Comparison of ENCODE assay signal across 1 cellular context in the genomic region with DNA sequence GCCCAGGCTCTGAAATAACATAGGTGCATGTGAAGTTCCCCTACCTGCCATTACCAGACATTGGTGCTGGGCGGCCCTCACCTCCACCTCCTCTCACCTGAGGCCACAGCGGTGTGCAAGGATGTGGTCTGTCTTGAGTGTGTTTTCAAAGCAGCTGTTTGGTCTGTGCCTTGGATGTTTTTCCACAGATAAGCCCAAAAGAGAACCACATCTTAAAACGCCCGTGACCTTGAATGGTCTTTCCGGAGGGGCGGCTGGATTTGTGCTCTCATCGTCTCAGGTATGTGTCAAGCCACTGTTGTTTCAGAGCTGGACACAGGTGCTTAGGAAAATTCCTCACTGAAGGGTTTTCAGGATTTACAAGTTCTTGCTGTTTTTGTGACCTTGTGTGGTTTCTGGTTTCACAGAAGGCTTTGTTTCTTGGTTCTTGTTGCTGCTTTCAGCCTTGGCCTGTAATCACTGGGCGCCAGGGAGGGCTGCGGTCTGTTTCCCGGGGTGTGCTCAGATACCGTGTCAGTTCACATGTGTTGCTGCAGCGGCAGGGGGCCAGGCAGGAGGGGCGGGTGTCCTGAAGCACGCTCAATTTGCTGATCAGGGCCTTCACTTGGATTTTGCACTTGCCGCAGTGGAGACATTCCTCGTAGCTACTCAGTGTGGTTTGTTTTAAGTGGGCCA.
TF ChIP-seq lines count a peak whose summit lies in the region.

No MANE protein-coding gene starts in this region.

TF ChIP-seq in HepG2, 621 proteins besides CTCF, POLR2A, EP300 and RAD21 (continued from another document and continues in another):
- TF ChIP-seq, protein P1, sequence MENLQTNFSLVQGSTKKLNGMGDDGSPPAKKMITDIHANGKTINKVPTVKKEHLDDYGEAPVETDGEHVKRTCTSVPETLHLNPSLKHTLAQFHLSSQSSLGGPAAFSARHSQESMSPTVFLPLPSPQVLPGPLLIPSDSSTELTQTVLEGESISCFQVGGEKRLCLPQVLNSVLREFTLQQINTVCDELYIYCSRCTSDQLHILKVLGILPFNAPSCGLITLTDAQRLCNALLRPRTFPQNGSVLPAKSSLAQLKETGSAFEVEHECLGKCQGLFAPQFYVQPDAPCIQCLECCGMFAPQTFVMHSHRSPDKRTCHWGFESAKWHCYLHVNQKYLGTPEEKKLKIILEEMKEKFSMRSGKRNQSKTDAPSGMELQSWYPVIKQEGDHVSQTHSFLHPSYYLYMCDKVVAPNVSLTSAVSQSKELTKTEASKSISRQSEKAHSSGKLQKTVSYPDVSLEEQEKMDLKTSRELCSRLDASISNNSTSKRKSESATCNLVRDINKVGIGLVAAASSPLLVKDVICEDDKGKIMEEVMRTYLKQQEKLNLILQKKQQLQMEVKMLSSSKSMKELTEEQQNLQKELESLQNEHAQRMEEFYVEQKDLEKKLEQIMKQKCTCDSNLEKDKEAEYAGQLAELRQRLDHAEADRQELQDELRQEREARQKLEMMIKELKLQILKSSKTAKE (CRISPR knock-in tag; IDR thresholded peaks at IDR 0.05; ENCODE audit: borderline replicate concordance) = peak; percentile 42; the same call in 1 of the 2 replicates
- TF ChIP-seq NFE2L2 (IDR thresholded peaks at IDR 0.05; ENCODE audit: low read length) (no peak), RXRB (CRISPR knock-in tag; IDR thresholded peaks at IDR 0.05; ENCODE audit: borderline replicate concordance) (0 out of 2 replicates have a peak, but pooled peaks have one; percentile 17), HDAC2 (CRISPR knock-in tag; IDR thresholded peaks at IDR 0.05) (peak; percentile 38; the same call in 1 of the 2 replicates), ZKSCAN8 (CRISPR knock-in tag; IDR thresholded peaks at IDR 0.05; ENCODE audit: borderline replicate concordance) (peak; percentile 29; the same call in 1 of the 2 replicates), FOXP1 (IDR thresholded peaks at IDR 0.05) (no peak), FOXP1 (CRISPR knock-in tag; IDR thresholded peaks at IDR 0.05) (0 out of 2 replicates have a peak, but pooled peaks have one; percentile 18), NCOA2 (CRISPR knock-in tag; IDR thresholded peaks at IDR 0.05) (peak; percentile 35; the same call in 1 of the 2 replicates), ZNF501 (CRISPR knock-in tag; IDR thresholded peaks at IDR 0.05) (0 out of 2 replicates have a peak, but pooled peaks have one; percentile 34), YEATS4 (CRISPR knock-in tag; IDR thresholded peaks at IDR 0.05; ENCODE audit: borderline replicate concordance) (no peak), ZFX (CRISPR knock-in tag; IDR thresholded peaks at IDR 0.05; ENCODE audit: low read depth) (peak; percentile 65), SOX13 (IDR thresholded peaks at IDR 0.05) (no peak), SOX13 (CRISPR knock-in tag; conservative IDR thresholded peaks at IDR 0.05 in 1 of 2, IDR thresholded peaks at IDR 0.05 in 1 of 2) (peak in 1 of 2 experiments; percentile 78; a peak in 2 of 4 replicates), ARNTL (CRISPR knock-in tag; IDR thresholded peaks at IDR 0.05) (peak; percentile 32; the same call in 1 of the 2 replicates), PLRG1 (conservative IDR thresholded peaks at IDR 0.05) (no peak), PRPF4 (IDR thresholded peaks at IDR 0.05; ENCODE audit: low read depth, low read length, poor library complexity, severe bottlenecking) (no peak), ZBTB7B (CRISPR knock-in tag; IDR thresholded peaks at IDR 0.05) (peak; percentile 59; the same call in 1 of the 2 replicates), TBX2 (CRISPR knock-in tag; IDR thresholded peaks at IDR 0.05; ENCODE audit: borderline replicate concordance) (peak; percentile 40; the same call in 1 of the 2 replicates), FOXJ3 (CRISPR knock-in tag; IDR thresholded peaks at IDR 0.05; ENCODE audit: borderline replicate concordance) (peak; percentile 30; the same call in 1 of the 2 replicates), DPF2 (CRISPR knock-in tag; IDR thresholded peaks at IDR 0.05; ENCODE audit: borderline replicate concordance, low read depth) (no peak), ZFY (CRISPR knock-in tag; IDR thresholded peaks at IDR 0.05) (peak; percentile 50; the same call in 1 of the 2 replicates), SKI (IDR thresholded peaks at IDR 0.05; ENCODE audit: partially characterized antibody) (no peak), ARNT2 (CRISPR knock-in tag; IDR thresholded peaks at IDR 0.05; ENCODE audit: low read depth) (0 out of 2 replicates have a peak, but pooled peaks have one; percentile 59), ZEB1 (IDR thresholded peaks at IDR 0.05; ENCODE audit: insufficient replicate concordance, low read depth) (no peak), NR2F6 (IDR thresholded peaks at IDR 0.05) (peak; percentile 32; the same call in 1 of the 2 replicates), NR2F6 (CRISPR knock-in tag; IDR thresholded peaks at IDR 0.05) (no peak), ZNF619 (CRISPR knock-in tag; IDR thresholded peaks at IDR 0.05) (no peak), HOXA3 (CRISPR knock-in tag; IDR thresholded peaks at IDR 0.05) (peak; percentile 51), CREM (IDR thresholded peaks at IDR 0.05) (peak; percentile 53; the same call in 1 of the 2 replicates), CREM (CRISPR knock-in tag; IDR thresholded peaks at IDR 0.05) (no peak), ESRRA (CRISPR knock-in tag; IDR thresholded peaks at IDR 0.05; ENCODE audit: low read depth) (peak; percentile 40; the same call in 1 of the 2 replicates), ZNF12 (CRISPR knock-in tag; IDR thresholded peaks at IDR 0.05) (peak; percentile 67; the same call in 1 of the 2 replicates), SIX4 (CRISPR knock-in tag; IDR thresholded peaks at IDR 0.05) (peak; percentile 73; the same call in 1 of the 2 replicates), KLF15 (CRISPR knock-in tag; IDR thresholded peaks at IDR 0.05; ENCODE audit: borderline replicate concordance) (no peak), MTA1 (CRISPR knock-in tag; IDR thresholded peaks at IDR 0.05; ENCODE audit: borderline replicate concordance) (0 out of 2 replicates have a peak, but pooled peaks have one; percentile 20), SOX6 (IDR thresholded peaks at IDR 0.05) (no peak), SOX6 (CRISPR knock-in tag; IDR thresholded peaks at IDR 0.05) (peak; percentile 59), ATF7-NPFF (CRISPR knock-in tag; IDR thresholded peaks at IDR 0.05; ENCODE audit: low read depth) (no peak)
- TF ChIP-seq, protein P2, sequence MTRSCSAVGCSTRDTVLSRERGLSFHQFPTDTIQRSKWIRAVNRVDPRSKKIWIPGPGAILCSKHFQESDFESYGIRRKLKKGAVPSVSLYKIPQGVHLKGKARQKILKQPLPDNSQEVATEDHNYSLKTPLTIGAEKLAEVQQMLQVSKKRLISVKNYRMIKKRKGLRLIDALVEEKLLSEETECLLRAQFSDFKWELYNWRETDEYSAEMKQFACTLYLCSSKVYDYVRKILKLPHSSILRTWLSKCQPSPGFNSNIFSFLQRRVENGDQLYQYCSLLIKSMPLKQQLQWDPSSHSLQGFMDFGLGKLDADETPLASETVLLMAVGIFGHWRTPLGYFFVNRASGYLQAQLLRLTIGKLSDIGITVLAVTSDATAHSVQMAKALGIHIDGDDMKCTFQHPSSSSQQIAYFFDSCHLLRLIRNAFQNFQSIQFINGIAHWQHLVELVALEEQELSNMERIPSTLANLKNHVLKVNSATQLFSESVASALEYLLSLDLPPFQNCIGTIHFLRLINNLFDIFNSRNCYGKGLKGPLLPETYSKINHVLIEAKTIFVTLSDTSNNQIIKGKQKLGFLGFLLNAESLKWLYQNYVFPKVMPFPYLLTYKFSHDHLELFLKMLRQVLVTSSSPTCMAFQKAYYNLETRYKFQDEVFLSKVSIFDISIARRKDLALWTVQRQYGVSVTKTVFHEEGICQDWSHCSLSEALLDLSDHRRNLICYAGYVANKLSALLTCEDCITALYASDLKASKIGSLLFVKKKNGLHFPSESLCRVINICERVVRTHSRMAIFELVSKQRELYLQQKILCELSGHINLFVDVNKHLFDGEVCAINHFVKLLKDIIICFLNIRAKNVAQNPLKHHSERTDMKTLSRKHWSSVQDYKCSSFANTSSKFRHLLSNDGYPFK (CRISPR knock-in tag; IDR thresholded peaks at IDR 0.05; ENCODE audit: borderline replicate concordance) = 0 out of 2 replicates have a peak, but pooled peaks have one; percentile 16
- TF ChIP-seq, protein P3, sequence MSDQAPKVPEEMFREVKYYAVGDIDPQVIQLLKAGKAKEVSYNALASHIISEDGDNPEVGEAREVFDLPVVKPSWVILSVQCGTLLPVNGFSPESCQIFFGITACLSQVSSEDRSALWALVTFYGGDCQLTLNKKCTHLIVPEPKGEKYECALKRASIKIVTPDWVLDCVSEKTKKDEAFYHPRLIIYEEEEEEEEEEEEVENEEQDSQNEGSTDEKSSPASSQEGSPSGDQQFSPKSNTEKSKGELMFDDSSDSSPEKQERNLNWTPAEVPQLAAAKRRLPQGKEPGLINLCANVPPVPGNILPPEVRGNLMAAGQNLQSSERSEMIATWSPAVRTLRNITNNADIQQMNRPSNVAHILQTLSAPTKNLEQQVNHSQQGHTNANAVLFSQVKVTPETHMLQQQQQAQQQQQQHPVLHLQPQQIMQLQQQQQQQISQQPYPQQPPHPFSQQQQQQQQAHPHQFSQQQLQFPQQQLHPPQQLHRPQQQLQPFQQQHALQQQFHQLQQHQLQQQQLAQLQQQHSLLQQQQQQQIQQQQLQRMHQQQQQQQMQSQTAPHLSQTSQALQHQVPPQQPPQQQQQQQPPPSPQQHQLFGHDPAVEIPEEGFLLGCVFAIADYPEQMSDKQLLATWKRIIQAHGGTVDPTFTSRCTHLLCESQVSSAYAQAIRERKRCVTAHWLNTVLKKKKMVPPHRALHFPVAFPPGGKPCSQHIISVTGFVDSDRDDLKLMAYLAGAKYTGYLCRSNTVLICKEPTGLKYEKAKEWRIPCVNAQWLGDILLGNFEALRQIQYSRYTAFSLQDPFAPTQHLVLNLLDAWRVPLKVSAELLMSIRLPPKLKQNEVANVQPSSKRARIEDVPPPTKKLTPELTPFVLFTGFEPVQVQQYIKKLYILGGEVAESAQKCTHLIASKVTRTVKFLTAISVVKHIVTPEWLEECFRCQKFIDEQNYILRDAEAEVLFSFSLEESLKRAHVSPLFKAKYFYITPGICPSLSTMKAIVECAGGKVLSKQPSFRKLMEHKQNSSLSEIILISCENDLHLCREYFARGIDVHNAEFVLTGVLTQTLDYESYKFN (CRISPR knock-in tag; conservative IDR thresholded peaks at IDR 0.05) = peak; percentile 49
- TF ChIP-seq, protein P4, sequence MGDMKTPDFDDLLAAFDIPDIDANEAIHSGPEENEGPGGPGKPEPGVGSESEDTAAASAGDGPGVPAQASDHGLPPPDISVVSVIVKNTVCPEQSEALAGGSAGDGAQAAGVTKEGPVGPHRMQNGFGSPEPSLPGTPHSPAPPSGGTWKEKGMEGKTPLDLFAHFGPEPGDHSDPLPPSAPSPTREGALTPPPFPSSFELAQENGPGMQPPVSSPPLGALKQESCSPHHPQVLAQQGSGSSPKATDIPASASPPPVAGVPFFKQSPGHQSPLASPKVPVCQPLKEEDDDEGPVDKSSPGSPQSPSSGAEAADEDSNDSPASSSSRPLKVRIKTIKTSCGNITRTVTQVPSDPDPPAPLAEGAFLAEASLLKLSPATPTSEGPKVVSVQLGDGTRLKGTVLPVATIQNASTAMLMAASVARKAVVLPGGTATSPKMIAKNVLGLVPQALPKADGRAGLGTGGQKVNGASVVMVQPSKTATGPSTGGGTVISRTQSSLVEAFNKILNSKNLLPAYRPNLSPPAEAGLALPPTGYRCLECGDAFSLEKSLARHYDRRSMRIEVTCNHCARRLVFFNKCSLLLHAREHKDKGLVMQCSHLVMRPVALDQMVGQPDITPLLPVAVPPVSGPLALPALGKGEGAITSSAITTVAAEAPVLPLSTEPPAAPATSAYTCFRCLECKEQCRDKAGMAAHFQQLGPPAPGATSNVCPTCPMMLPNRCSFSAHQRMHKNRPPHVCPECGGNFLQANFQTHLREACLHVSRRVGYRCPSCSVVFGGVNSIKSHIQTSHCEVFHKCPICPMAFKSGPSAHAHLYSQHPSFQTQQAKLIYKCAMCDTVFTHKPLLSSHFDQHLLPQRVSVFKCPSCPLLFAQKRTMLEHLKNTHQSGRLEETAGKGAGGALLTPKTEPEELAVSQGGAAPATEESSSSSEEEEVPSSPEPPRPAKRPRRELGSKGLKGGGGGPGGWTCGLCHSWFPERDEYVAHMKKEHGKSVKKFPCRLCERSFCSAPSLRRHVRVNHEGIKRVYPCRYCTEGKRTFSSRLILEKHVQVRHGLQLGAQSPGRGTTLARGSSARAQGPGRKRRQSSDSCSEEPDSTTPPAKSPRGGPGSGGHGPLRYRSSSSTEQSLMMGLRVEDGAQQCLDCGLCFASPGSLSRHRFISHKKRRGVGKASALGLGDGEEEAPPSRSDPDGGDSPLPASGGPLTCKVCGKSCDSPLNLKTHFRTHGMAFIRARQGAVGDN (CRISPR knock-in tag; IDR thresholded peaks at IDR 0.05) = peak; percentile 73
- TF ChIP-seq, protein P5, sequence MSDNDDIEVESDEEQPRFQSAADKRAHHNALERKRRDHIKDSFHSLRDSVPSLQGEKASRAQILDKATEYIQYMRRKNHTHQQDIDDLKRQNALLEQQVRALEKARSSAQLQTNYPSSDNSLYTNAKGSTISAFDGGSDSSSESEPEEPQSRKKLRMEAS (IDR thresholded peaks at IDR 0.05) = peak; percentile 38; the same call in 1 of the 2 replicates
- TF ChIP-seq, protein P6, sequence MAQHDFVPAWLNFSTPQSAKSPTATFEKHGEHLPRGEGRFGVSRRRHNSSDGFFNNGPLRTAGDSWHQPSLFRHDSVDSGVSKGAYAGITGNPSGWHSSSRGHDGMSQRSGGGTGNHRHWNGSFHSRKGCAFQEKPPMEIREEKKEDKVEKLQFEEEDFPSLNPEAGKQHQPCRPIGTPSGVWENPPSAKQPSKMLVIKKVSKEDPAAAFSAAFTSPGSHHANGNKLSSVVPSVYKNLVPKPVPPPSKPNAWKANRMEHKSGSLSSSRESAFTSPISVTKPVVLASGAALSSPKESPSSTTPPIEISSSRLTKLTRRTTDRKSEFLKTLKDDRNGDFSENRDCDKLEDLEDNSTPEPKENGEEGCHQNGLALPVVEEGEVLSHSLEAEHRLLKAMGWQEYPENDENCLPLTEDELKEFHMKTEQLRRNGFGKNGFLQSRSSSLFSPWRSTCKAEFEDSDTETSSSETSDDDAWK (CRISPR knock-in tag; IDR thresholded peaks at IDR 0.05) = no peak
- TF ChIP-seq, protein P7, sequence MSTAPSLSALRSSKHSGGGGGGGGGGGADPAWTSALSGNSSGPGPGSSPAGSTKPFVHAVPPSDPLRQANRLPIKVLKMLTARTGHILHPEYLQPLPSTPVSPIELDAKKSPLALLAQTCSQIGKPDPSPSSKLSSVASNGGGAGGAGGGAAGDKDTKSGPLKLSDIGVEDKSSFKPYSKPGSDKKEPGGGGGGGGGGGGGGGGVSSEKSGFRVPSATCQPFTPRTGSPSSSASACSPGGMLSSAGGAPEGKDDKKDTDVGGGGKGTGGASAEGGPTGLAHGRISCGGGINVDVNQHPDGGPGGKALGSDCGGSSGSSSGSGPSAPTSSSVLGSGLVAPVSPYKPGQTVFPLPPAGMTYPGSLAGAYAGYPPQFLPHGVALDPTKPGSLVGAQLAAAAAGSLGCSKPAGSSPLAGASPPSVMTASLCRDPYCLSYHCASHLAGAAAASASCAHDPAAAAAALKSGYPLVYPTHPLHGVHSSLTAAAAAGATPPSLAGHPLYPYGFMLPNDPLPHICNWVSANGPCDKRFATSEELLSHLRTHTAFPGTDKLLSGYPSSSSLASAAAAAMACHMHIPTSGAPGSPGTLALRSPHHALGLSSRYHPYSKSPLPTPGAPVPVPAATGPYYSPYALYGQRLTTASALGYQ (CRISPR knock-in tag; IDR thresholded peaks at IDR 0.05) = peak; percentile 29; the same call in 1 of the 2 replicates
